In the genomic region with DNA sequence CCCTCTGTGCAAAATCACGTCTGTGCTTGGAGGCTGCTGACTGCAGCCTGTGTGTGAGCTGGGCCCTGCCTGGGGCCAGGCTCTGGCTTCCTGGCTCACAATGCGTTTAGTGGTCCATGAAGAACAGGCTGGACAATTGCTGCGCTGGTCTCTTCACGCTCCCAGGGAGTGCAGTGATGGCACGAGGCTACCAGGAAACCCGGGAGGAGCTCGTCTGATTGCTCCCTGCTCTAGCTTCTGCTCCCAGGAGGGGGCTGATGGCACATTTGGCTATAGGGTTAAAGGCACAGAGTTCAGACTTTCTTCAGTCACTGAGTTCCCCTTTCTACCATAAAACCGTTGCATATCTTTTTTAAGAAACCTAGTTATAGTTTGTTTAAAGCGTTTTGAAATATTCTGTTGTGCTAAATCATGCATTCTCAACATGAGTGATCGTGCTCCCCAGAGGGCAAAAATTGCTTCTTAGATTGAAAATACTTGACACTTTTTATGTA, we compare ENCODE assay signal across 1 cellular context.
TF ChIP-seq lines count a peak whose summit lies in the region.

No MANE protein-coding gene starts in this region.

TF ChIP-seq in SK-N-SH, 30 proteins besides CTCF, POLR2A, EP300 and RAD21 (continued from another document):
- TF ChIP-seq, protein P1, sequence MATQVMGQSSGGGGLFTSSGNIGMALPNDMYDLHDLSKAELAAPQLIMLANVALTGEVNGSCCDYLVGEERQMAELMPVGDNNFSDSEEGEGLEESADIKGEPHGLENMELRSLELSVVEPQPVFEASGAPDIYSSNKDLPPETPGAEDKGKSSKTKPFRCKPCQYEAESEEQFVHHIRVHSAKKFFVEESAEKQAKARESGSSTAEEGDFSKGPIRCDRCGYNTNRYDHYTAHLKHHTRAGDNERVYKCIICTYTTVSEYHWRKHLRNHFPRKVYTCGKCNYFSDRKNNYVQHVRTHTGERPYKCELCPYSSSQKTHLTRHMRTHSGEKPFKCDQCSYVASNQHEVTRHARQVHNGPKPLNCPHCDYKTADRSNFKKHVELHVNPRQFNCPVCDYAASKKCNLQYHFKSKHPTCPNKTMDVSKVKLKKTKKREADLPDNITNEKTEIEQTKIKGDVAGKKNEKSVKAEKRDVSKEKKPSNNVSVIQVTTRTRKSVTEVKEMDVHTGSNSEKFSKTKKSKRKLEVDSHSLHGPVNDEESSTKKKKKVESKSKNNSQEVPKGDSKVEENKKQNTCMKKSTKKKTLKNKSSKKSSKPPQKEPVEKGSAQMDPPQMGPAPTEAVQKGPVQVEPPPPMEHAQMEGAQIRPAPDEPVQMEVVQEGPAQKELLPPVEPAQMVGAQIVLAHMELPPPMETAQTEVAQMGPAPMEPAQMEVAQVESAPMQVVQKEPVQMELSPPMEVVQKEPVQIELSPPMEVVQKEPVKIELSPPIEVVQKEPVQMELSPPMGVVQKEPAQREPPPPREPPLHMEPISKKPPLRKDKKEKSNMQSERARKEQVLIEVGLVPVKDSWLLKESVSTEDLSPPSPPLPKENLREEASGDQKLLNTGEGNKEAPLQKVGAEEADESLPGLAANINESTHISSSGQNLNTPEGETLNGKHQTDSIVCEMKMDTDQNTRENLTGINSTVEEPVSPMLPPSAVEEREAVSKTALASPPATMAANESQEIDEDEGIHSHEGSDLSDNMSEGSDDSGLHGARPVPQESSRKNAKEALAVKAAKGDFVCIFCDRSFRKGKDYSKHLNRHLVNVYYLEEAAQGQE (IDR thresholded peaks at IDR 0.05; ENCODE audit: low read depth, low read length) = no peak
- TF ChIP-seq RXRA (IDR thresholded peaks at IDR 0.05; ENCODE audit: borderline replicate concordance, low read depth) = no peak
